In genomic region chr17:37672545-37673078, GRCh38 we compare ENCODE assay signal across 1 cellular context.
TF ChIP-seq lines count a peak whose summit lies in the region.

No MANE protein-coding gene starts in this region.

TF ChIP-seq in SK-N-SH, 30 proteins besides CTCF, POLR2A, EP300 and RAD21 (continued from another document):
- TF ChIP-seq USF1 (IDR thresholded peaks at IDR 0.05; ENCODE audit: borderline replicate concordance, low read depth) (no peak), POLR2AphosphoS5 (IDR thresholded peaks at IDR 0.05; ENCODE audit: low read depth, low read length) (no peak), SMC3 (IDR thresholded peaks at IDR 0.05; ENCODE audit: low read depth, low read length) (no peak), PBX3 (IDR thresholded peaks at IDR 0.05) (no peak), TEAD4 (IDR thresholded peaks at IDR 0.05; ENCODE audit: borderline replicate concordance, insufficient read depth) (no peak)
